1 cellular context compared by ENCODE assay signal in the genomic region with DNA sequence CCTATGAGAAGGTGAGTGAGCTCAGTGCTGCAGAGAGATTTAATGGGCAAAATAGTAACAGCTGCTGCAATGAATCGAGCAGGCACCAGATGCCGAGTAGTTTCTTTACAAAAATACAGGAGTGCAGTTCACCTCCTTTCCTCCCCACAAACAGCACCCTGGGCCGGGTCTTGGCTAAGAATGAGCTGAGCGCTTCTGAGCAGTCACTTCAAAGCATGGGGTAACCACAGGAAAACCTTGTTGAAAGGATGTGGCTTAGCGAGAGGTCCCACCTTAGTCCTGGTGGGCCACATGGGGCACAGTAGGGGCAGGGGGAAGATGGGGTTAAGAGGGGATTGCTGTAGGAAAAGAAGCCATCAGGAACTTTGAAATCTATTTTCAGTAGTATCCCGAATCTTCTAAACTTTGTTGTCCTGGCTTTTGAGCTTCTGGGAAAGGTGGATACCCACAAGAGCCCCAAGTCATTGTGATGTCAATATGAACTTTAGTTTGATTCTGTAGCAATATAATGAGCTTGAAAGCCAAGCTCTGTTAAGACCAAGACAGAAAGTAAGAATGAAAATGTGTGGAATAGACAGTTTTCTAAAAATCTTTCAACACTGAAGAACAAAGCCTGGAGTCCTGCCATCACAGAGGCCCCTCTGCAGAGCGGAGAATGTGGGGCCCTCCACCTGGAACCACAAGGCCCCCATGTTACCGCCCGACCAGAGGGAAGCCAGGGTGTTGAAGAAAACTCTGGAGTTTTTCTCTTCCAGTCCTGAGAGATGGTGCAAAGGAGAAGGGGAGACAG.
TF ChIP-seq lines count a peak whose summit lies in the region.

No MANE protein-coding gene starts in this region.

TF ChIP-seq in HepG2, 621 proteins besides CTCF, POLR2A, EP300 and RAD21 (continued from another document):
- TF ChIP-seq TEAD3 (CRISPR knock-in tag; optimal IDR thresholded peaks at IDR 0.05; ENCODE audit: borderline replicate concordance) (no peak), BORCS8-MEF2B (CRISPR knock-in tag; IDR thresholded peaks at IDR 0.05) (no peak), TCF7L2 (IDR thresholded peaks at IDR 0.05; ENCODE audit: low read depth, low read length) (no peak), GFI1 (CRISPR knock-in tag; IDR thresholded peaks at IDR 0.05; ENCODE audit: borderline replicate concordance) (no peak), HNF4G (IDR thresholded peaks at IDR 0.05; ENCODE audit: borderline replicate concordance, low read depth, low read length) (no peak), HNF4G (CRISPR knock-in tag; IDR thresholded peaks at IDR 0.05; ENCODE audit: borderline replicate concordance, low read depth) (no peak), CCDC6 (CRISPR knock-in tag; IDR thresholded peaks at IDR 0.05) (no peak), PAX8 (CRISPR knock-in tag; IDR thresholded peaks at IDR 0.05; ENCODE audit: borderline replicate concordance) (no peak), FIP1L1 (IDR thresholded peaks at IDR 0.05; ENCODE audit: borderline replicate concordance, insufficient read depth, low read depth, low read length) (no peak), PITX1 (CRISPR knock-in tag; IDR thresholded peaks at IDR 0.05) (no peak), ZNF569 (CRISPR knock-in tag; IDR thresholded peaks at IDR 0.05; ENCODE audit: borderline replicate concordance) (no peak), SMYD3 (CRISPR knock-in tag; IDR thresholded peaks at IDR 0.05) (no peak), ZSCAN31 (CRISPR knock-in tag; IDR thresholded peaks at IDR 0.05; ENCODE audit: low read depth) (no peak)
- TF ChIP-seq, protein P1, sequence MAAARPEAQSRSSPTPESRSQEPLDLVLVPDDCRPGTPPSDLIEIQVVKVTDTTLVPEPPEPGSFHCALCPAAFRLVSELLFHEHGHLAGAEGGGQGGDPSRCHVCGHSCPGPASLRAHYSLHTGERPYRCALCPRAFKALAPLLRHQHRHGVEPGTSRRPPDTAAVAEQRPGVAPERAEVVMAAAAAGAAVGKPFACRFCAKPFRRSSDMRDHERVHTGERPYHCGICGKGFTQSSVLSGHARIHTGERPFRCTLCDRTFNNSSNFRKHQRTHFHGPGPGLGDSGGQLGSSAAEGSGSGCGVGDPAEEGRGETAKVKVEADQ (CRISPR knock-in tag; IDR thresholded peaks at IDR 0.05; ENCODE audit: borderline replicate concordance) = no peak
